28 cellular contexts compared by ENCODE assay signal in the genomic region with DNA sequence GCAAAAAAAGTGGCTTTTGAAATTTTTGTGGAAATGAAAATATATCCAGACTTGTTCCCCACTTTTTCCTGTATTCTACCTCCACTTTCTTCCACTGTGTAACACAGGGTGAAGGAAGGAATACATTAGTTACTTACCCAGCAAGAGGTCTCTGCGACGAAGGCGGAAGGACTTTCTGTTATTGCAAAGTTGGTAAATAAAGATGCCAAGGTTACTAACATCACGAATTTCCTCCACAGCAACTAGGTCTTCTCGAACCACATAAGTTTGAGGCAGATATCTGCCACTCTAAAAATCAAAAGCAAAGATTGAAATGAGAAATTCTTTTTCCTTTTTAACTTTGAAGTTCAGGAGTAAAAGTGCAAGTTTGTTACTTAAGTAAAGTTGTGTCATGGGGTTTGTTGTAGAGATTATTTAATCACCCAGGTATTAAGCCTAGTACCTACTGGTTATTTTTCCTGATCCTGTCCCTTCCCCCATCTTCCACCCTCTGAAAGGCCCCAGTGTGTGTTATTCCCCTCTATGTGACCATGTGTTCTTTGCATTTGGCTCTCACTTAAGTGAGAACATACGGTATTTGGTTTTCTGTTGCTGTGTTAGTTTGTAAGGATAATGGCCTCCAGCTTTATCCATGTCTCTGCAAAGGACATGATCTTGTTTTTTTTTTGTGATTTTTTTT. TPM values are rescaled to one million over a fixed set of nuclear protein-coding genes. Genes with fewer than 3 reads are reported as not detected.
DNase-seq lines count a peak whose midpoint lies in the region; ATAC-seq and TF ChIP-seq lines count a peak whose summit lies in the region.
"Had no signal": no experiment of that assay in that cellular context is flagged by ENCODE, and none has a peak within 500 bp of the region (broad histone marks: within the 10 kb centered on the region; RNA-seq: fewer than 3 reads in every experiment).

No MANE protein-coding gene starts in this region.

- no peaks in the 10 kb centered on the region for H3K27me3 ChIP-seq in Loucy (ENCODE audit: insufficient read depth, low read length, poor library complexity, severe bottlenecking)
- H3K27me3 ChIP-seq: Peyer's patch, vagina had no signal

- H3K4me3 Mint-ChIP-seq in activated naive CD4-positive, alpha-beta T cell treated with anti-CD3 and anti-CD28 coated beads, Interleukin-2, amount 50 U/mL, for 24 hours, result peak overlapping the region; percentile 70
- peak overlapping the region; percentile 85 for H3K4me3 Mint-ChIP-seq in activated T-helper 17 cell treated with anti-CD3 and anti-CD28 coated beads, Interleukin-2, amount 50 U/mL, for 72 hours
- peak overlapping the region in 1 of 2 donors; percentile 29 for H3K4me3 Mint-ChIP-seq in effector memory CD8-positive, alpha-beta T cell
- H3K4me3 Mint-ChIP-seq: immature natural killer cell, memory B cell had no signal

- H3K9me3 ChIP-seq in Loucy (ENCODE audit: insufficient read depth, low read depth, low read length), result no peaks in the 10 kb centered on the region
- H3K9me3 ChIP-seq: Peyer's patch, psoas muscle, vagina had no signal

- peaks cover 66% of the 10 kb centered on the region for H3K79me2 ChIP-seq in Loucy (ENCODE audit: insufficient read depth, low read length)

- no peak for DNase-seq in activated naive CD4-positive, alpha-beta T cell treated with anti-CD3 and anti-CD28 coated beads, Interleukin-2, amount 50 U/mL, for 16 hours
- no peak for DNase-seq in effector memory CD8-positive, alpha-beta T cell
- DNase-seq in omental fat pad (ENCODE audit: low spot score) (no peak), iPS-NIHi7 (ENCODE audit: extremely low spot score) (no peak)
- DNase-seq: activated CD8-positive, alpha-beta memory T cell treated with anti-CD3 and anti-CD28 coated beads, Interleukin-2, amount 50 U/mL, for 4 hours; dorsolateral prefrontal cortex; hippocampal formation; immature natural killer cell; NCI-H1417 treated with DMSO at 0.1 percent for 48 hours; NCI-H2081; NCI-H226; NCI-H748 treated with DMSO at 0.1 percent for 48 hours; nucleus accumbens; Peyer's patch; psoas muscle; SHP77 treated with DMSO at 0.1 percent for 48 hours; stimulated activated naive CD8-positive, alpha-beta T cell treated with anti-CD3 and anti-CD28 coated beads, Interleukin-15, amount 100 ng/mL, for 72 hours; SW 1271 had no signal

- peak overlapping the region; percentile 77 for H3K4me2 ChIP-seq in Loucy (ENCODE audit: low read depth, low read length, poor library complexity, severe bottlenecking)

- H3K27me3 Mint-ChIP-seq in activated naive CD4-positive, alpha-beta T cell treated with anti-CD3 and anti-CD28 coated beads, Interleukin-2, amount 50 U/mL, for 24 hours, result no peaks in the 10 kb centered on the region
- H3K27me3 Mint-ChIP-seq in activated T-helper 17 cell treated with anti-CD3 and anti-CD28 coated beads, Interleukin-2, amount 50 U/mL, for 72 hours, result no peaks in the 10 kb centered on the region
- H3K27me3 Mint-ChIP-seq in effector memory CD8-positive, alpha-beta T cell, result no peaks in the 10 kb centered on the region
- H3K27me3 Mint-ChIP-seq: memory B cell; stimulated activated naive CD8-positive, alpha-beta T cell treated with anti-CD3 and anti-CD28 coated beads, Interleukin-15, amount 100 ng/mL, for 72 hours had no signal

- H3K4me1 ChIP-seq in Loucy (ENCODE audit: insufficient read depth, low read length, poor library complexity, severe bottlenecking), result peaks cover 27% of the 10 kb centered on the region
- H3K4me1 ChIP-seq: Peyer's patch, psoas muscle, vagina had no signal

- H2AFZ ChIP-seq in Loucy (ENCODE audit: low read length), result no peak overlapping the region

- no peaks in the 10 kb centered on the region for H3K9me2 ChIP-seq in Loucy (replicated peaks; ENCODE audit: low read depth, low read length)

- H3K36me3 Mint-ChIP-seq in activated naive CD4-positive, alpha-beta T cell treated with anti-CD3 and anti-CD28 coated beads, Interleukin-2, amount 50 U/mL, for 24 hours, result peaks cover 13% of the 10 kb centered on the region
- peaks cover 59% of the 10 kb centered on the region for H3K36me3 Mint-ChIP-seq in activated T-helper 17 cell treated with anti-CD3 and anti-CD28 coated beads, Interleukin-2, amount 50 U/mL, for 72 hours (ENCODE audit: low read depth)
- peaks cover 27% of the 10 kb centered on the region for H3K36me3 Mint-ChIP-seq in effector memory CD8-positive, alpha-beta T cell (ENCODE audit: insufficient read depth)

- H3K9me3 Mint-ChIP-seq in activated naive CD4-positive, alpha-beta T cell treated with anti-CD3 and anti-CD28 coated beads, Interleukin-2, amount 50 U/mL, for 24 hours, result no peaks in the 10 kb centered on the region
- peaks cover 5% of the 10 kb centered on the region for H3K9me3 Mint-ChIP-seq in activated T-helper 17 cell treated with anti-CD3 and anti-CD28 coated beads, Interleukin-2, amount 50 U/mL, for 72 hours
- H3K9me3 Mint-ChIP-seq in effector memory CD8-positive, alpha-beta T cell, result no peaks in the 10 kb centered on the region
- H3K9me3 Mint-ChIP-seq: immature natural killer cell, memory B cell had no signal

- H3K9ac ChIP-seq in Loucy (ENCODE audit: low read depth, low read length, poor library complexity, severe bottlenecking), result no peak overlapping the region

- H3K27ac Mint-ChIP-seq in activated naive CD4-positive, alpha-beta T cell treated with anti-CD3 and anti-CD28 coated beads, Interleukin-2, amount 50 U/mL, for 24 hours, result peak overlapping the region; percentile 77
- H3K27ac Mint-ChIP-seq in activated T-helper 17 cell treated with anti-CD3 and anti-CD28 coated beads, Interleukin-2, amount 50 U/mL, for 72 hours, result peak overlapping the region; percentile 73
- H3K27ac Mint-ChIP-seq in effector memory CD8-positive, alpha-beta T cell, result peak overlapping the region in 1 of 2 donors; percentile 22
- H3K27ac Mint-ChIP-seq: memory B cell had no signal

- TF ChIP-seq CTCF in Loucy (conservative IDR thresholded peaks at IDR 0.05; ENCODE audit: low read length), result no peak
- TF ChIP-seq CTCF in omental fat pad (IDR thresholded peaks at IDR 0.05), result no peak

- peaks cover 28% of the 10 kb centered on the region for H4K20me1 ChIP-seq in Loucy (ENCODE audit: insufficient read depth, low read length, poor library complexity, severe bottlenecking)

- H3K4me1 Mint-ChIP-seq in activated naive CD4-positive, alpha-beta T cell treated with anti-CD3 and anti-CD28 coated beads, Interleukin-2, amount 50 U/mL, for 24 hours, result peaks cover 49% of the 10 kb centered on the region
- peaks cover 12% of the 10 kb centered on the region for H3K4me1 Mint-ChIP-seq in activated T-helper 17 cell treated with anti-CD3 and anti-CD28 coated beads, Interleukin-2, amount 50 U/mL, for 72 hours
- H3K4me1 Mint-ChIP-seq in effector memory CD8-positive, alpha-beta T cell (ENCODE audit: low read depth in 2 of 2), result peaks cover 6 to 24% of the 10 kb centered on the region in 2 donors

- peaks cover 30% of the 10 kb centered on the region; the same call in 1 of the 2 replicates for H3K36me3 ChIP-seq in Loucy (ENCODE audit: insufficient read depth, low read length)
- H3K36me3 ChIP-seq: Peyer's patch, vagina had no signal

- no peak for ATAC-seq in activated T-helper 17 cell treated with anti-CD3 and anti-CD28 coated beads, Interleukin-2, amount 50 U/mL, for 72 hours (replicated peaks)
- ATAC-seq in effector memory CD8-positive, alpha-beta T cell (replicated peaks), result peak; percentile 61
- ATAC-seq in omental fat pad (ENCODE audit: low FRiP score) (no peak), HG02642 (IDR thresholded peaks at IDR 0.05; ENCODE audit: poor library complexity, unreplicated experiment) (no peak)
- ATAC-seq: activated CD4-positive, CD25-positive, alpha-beta regulatory T cell treated with anti-CD3 and anti-CD28 coated beads, Interleukin-2, amount 50 U/mL, for 24 hours; HCT116; left lobe of liver; psoas muscle; stimulated activated naive CD8-positive, alpha-beta T cell treated with anti-CD3 and anti-CD28 coated beads, Interleukin-15, amount 100 ng/mL, for 72 hours had no signal

- peak overlapping the region; percentile 14 for H3K4me3 ChIP-seq in Loucy (ENCODE audit: low read length, poor library complexity, severe bottlenecking)
- H3K4me3 ChIP-seq: dorsolateral prefrontal cortex, Peyer's patch, psoas muscle, vagina had no signal

- no peaks in the 10 kb centered on the region; the same call in 1 of the 2 replicates for H3F3A ChIP-seq in Loucy (ENCODE audit: low read depth)

RNA-seq across cellular contexts. Expression of a gene that starts 5.8 kb away (rescaled TPM):
- total RNA-seq in activated T-helper 17 cell treated with anti-CD3 and anti-CD28 coated beads, Interleukin-2, amount 50 U/mL, for 72 hours, result 10 to 100 TPM; 74.9 to 97.8 TPM
- total RNA-seq in omental fat pad, result 100 to 1,000 TPM in 1 of 4 donors, 10 to 100 TPM in 3; 39.5 to 106 (median 43.4) TPM
- total RNA-seq: myocyte had no signal
